8 cellular contexts compared by ENCODE assay signal in genomic region chr2:176096986-176097819, GRCh38. TPM values are rescaled to one million over a fixed set of nuclear protein-coding genes. Genes with fewer than 3 reads are reported as not detected.
DNase-seq lines count a peak whose midpoint lies in the region; ATAC-seq and TF ChIP-seq lines count a peak whose summit lies in the region.

No MANE protein-coding gene starts in this region.

- H3K4me2 ChIP-seq in GM23338: peak overlapping the region; percentile 94

- peaks cover 26% of the 10 kb centered on the region for H3F3A ChIP-seq in GM23338 (replicated peaks; ENCODE audit: low read depth)

- intact Hi-C loops in right cardiac atrium (cut with DNase I): loop anchor here in 3 of 4 donors (5.0 to 10.0 kb wide), 3 partner anchors 412 to 725 kb away; no protein-coding TSS in a partner anchor

- ATAC-seq in GM23338 (peak; percentile 69), right cardiac atrium (peak; percentile 83 to 92), HG03025 (IDR thresholded peaks at IDR 0.05; ENCODE audit: low FRiP score, unreplicated experiment) (no peak)
- no peak for ATAC-seq in activated naive CD8-positive, alpha-beta T cell treated with anti-CD3 and anti-CD28 coated beads, Interleukin-2, amount 50 U/mL, for 24 hours

- H3K9ac ChIP-seq in SK-N-MC (ENCODE audit: insufficient read length): peak overlapping the region; percentile 90

- H3K27ac Mint-ChIP-seq in GM23338: no peak overlapping the region
- H3K27ac Mint-ChIP-seq in activated naive CD8-positive, alpha-beta T cell treated with anti-CD3 and anti-CD28 coated beads, Interleukin-2, amount 50 U/mL, for 24 hours: no peak overlapping the region

- 2% methylated on average over 45 of the region's 45 CpGs for WGBS in right cardiac atrium

- H2AFZ ChIP-seq in GM23338: no peak overlapping the region

- H3K27ac ChIP-seq in GM23338 (ENCODE audit: low read depth) (no peak overlapping the region; the same call in 1 of the 2 replicates), SK-N-MC (peak overlapping the region; percentile 96), right cardiac atrium (ENCODE audit: low read length) (no peak overlapping the region)

- H3K4me3 ChIP-seq in GM23338 (peak overlapping the region; percentile 46), SK-N-MC (peak overlapping the region; percentile 89), right cardiac atrium (ENCODE audit: low read length) (peak overlapping the region; percentile 26)

- no peaks in the 10 kb centered on the region for H3K79me2 ChIP-seq in GM23338 (replicated peaks; ENCODE audit: insufficient read depth)

- peaks cover 94% of the 10 kb centered on the region for H3K27me3 Mint-ChIP-seq in GM23338 (ENCODE audit: insufficient read depth, low read depth, poor library complexity)
- peaks cover 86% of the 10 kb centered on the region for H3K27me3 Mint-ChIP-seq in activated naive CD8-positive, alpha-beta T cell treated with anti-CD3 and anti-CD28 coated beads, Interleukin-2, amount 50 U/mL, for 24 hours

- TF ChIP-seq CTCF in GM23338 (conservative IDR thresholded peaks at IDR 0.05; ENCODE audit: low read depth in 2 of 2): peak; percentile 74 to 93

- DNase-seq in GDM1 (lab: John Stamatoyannopoulos, UW) (peak; percentile 52), GM23338 (ENCODE audit: low spot score) (peak; percentile 96), Kasumi-1 (lab: John Stamatoyannopoulos, UW) (peak; percentile 86 to 93), SK-N-MC (ENCODE audit: low read depth, low spot score) (peak; percentile 73), right cardiac atrium (peak; percentile 56 to 86 (median 78)), putamen (ENCODE audit: low spot score) (peak; percentile 26)
- peak; percentile 62 for DNase-seq in activated naive CD8-positive, alpha-beta T cell treated with anti-CD3 and anti-CD28 coated beads, Interleukin-2, amount 50 U/mL, for 24 hours

- H3K27me3 ChIP-seq in GM23338 (ENCODE audit: insufficient read depth): peaks cover 94% of the 10 kb centered on the region
- H3K27me3 ChIP-seq in right cardiac atrium (ENCODE audit: control insufficient read depth, insufficient read depth): peaks cover 3% of the 10 kb centered on the region

- no peaks in the 10 kb centered on the region; the same call in 2 of the 3 replicates for H3K36me3 Mint-ChIP-seq in GM23338 (ENCODE audit: low read depth)
- H3K36me3 Mint-ChIP-seq in activated naive CD8-positive, alpha-beta T cell treated with anti-CD3 and anti-CD28 coated beads, Interleukin-2, amount 50 U/mL, for 24 hours (ENCODE audit: low read depth): no peaks in the 10 kb centered on the region

- H3K4me3 Mint-ChIP-seq in GM23338: peak overlapping the region; percentile 68
- H3K4me3 Mint-ChIP-seq in activated naive CD8-positive, alpha-beta T cell treated with anti-CD3 and anti-CD28 coated beads, Interleukin-2, amount 50 U/mL, for 24 hours: peak overlapping the region; percentile 70

- no peaks in the 10 kb centered on the region for H3K9me3 Mint-ChIP-seq in GM23338
- no peaks in the 10 kb centered on the region for H3K9me3 Mint-ChIP-seq in activated naive CD8-positive, alpha-beta T cell treated with anti-CD3 and anti-CD28 coated beads, Interleukin-2, amount 50 U/mL, for 24 hours

- no peaks in the 10 kb centered on the region for H3K9me2 ChIP-seq in GM23338 (ENCODE audit: insufficient read depth)

- no peaks in the 10 kb centered on the region for H3K9me3 ChIP-seq in SK-N-MC (ENCODE audit: low read depth, low read length)
- no peaks in the 10 kb centered on the region for H3K9me3 ChIP-seq in right cardiac atrium (ENCODE audit: control insufficient read depth, low read length)

- H3K4me1 ChIP-seq in GM23338 (ENCODE audit: insufficient read depth) (peaks cover 56% of the 10 kb centered on the region), right cardiac atrium (ENCODE audit: control insufficient read depth, insufficient read depth, low read length) (peaks cover 5% of the 10 kb centered on the region)

- H3K4me1 Mint-ChIP-seq in GM23338: peaks cover 39% of the 10 kb centered on the region
- H3K4me1 Mint-ChIP-seq in activated naive CD8-positive, alpha-beta T cell treated with anti-CD3 and anti-CD28 coated beads, Interleukin-2, amount 50 U/mL, for 24 hours: peaks cover 25% of the 10 kb centered on the region

- H3K36me3 ChIP-seq in GM23338 (ENCODE audit: insufficient read depth): no peaks in the 10 kb centered on the region; the same call in 1 of the 2 replicates
- H3K36me3 ChIP-seq in SK-N-MC (ENCODE audit: insufficient read depth, low read length): peaks cover 20% of the 10 kb centered on the region

- H4K20me1 ChIP-seq in GM23338 (replicated peaks; ENCODE audit: insufficient read depth): peaks cover 32% of the 10 kb centered on the region

TF ChIP-seq in GM23338, 12 proteins besides CTCF, POLR2A, EP300 and RAD21:
- TF ChIP-seq ZNF114 (CRISPR knock-in tag; IDR thresholded peaks at IDR 0.05) (0 out of 2 replicates have a peak, but pooled peaks have one; percentile 8), NANOG (IDR thresholded peaks at IDR 0.05; ENCODE audit: borderline replicate concordance) (peak; percentile 50; the same call in 1 of the 2 replicates), JUNB (IDR thresholded peaks at IDR 0.05; ENCODE audit: unreplicated experiment) (no peak)
TF ChIP-seq in GM23338: peak in this region for 2.

RNA-seq across cellular contexts. Expression of gene HOXD12, which starts 2.4 kb away (rescaled TPM):
- not detected in 2 replicates for total RNA-seq in GM23338 (2014; rRNA removed; shearing (Covaris generic))
- not detected in 2 replicates for polyA plus RNA-seq in GM23338 (2016; fragmentation: Nextera tagmentation; extraction: Ambion mirVana)
- not detected for total RNA-seq in right cardiac atrium
- polyA plus RNA-seq in right cardiac atrium: not detected

RNA-seq across cellular contexts. Expression of gene HOXD13, which starts 4.7 kb away (rescaled TPM):
- 0.47 TPM in 1 of 2 replicates, not detected in the other for total RNA-seq in GM23338 (2014; rRNA removed; shearing (Covaris generic))
- polyA plus RNA-seq in GM23338 (2016; fragmentation: Nextera tagmentation; extraction: Ambion mirVana) (not detected in 2 replicates), right cardiac atrium (not detected)
- total RNA-seq in right cardiac atrium: not detected

RNA-seq across cellular contexts. Expression of gene HOXD11, which starts 9.9 kb away (rescaled TPM):
- total RNA-seq in GM23338 (2014; rRNA removed; shearing (Covaris generic)): not detected in 2 replicates
- polyA plus RNA-seq in GM23338 (2016; fragmentation: Nextera tagmentation; extraction: Ambion mirVana) (not detected in 2 replicates), right cardiac atrium (not detected)
- total RNA-seq in right cardiac atrium: not detected

RNA-seq across cellular contexts. Expression of gene EVX2, which starts 13.4 kb away (rescaled TPM):
- 0.03 and 0.04 TPM in 2 replicates for total RNA-seq in GM23338 (2014; rRNA removed; shearing (Covaris generic))
- polyA plus RNA-seq in GM23338 (2016; fragmentation: Nextera tagmentation; extraction: Ambion mirVana) (not detected in 2 replicates), right cardiac atrium (not detected)
- not detected for total RNA-seq in right cardiac atrium

RNA-seq across cellular contexts. Expression of gene HOXD10, which starts 19.4 kb away (rescaled TPM):
- total RNA-seq in GM23338 (2014; rRNA removed; shearing (Covaris generic)): not detected in 2 replicates
- polyA plus RNA-seq in GM23338 (2016; fragmentation: Nextera tagmentation; extraction: Ambion mirVana) (not detected in 2 replicates), right cardiac atrium (not detected)
- total RNA-seq in right cardiac atrium: not detected

Comparison
In these comparisons a context has a peak if more than half of its experiments do, and no peak if none do; other contexts are left out.
1. DNase-seq: peak in every context shown above with its lines; median percentile 96 in GM23338; 90 in Kasumi-1; 78 in right cardiac atrium; 73 in SK-N-MC; 62 in activated naive CD8-positive, alpha-beta T cell treated with anti-CD3 and anti-CD28 coated beads, Interleukin-2, amount 50 U/mL, for 24 hours; 52 in GDM1; 26 in putamen.
2. ATAC-seq: peak in GM23338 (single experiment) and right cardiac atrium (2 of 2); none in activated naive CD8-positive, alpha-beta T cell treated with anti-CD3 and anti-CD28 coated beads, Interleukin-2, amount 50 U/mL, for 24 hours (single experiment) and HG03025 (single experiment).
3. H3K4me3 ChIP-seq: peak in every context shown above with its lines; median percentile 89 in SK-N-MC; 46 in GM23338; 26 in right cardiac atrium.